Comparison of ENCODE assay signal across 25 cellular contexts in genomic region chr1:172885976-172886375, GRCh38.
A peak's percentile ranks its signal among the peaks of the same experiment; 100 is the strongest.
DNase-seq lines count a peak whose midpoint lies in the region; ATAC-seq and TF ChIP-seq lines count a peak whose summit lies in the region.
"Had no signal": no experiment of that assay in that cellular context is flagged by ENCODE, and none has a peak within 500 bp of the region (broad histone marks: within the 10 kb centered on the region; RNA-seq: fewer than 3 reads in every experiment).

No MANE protein-coding gene starts in this region.

- ATAC-seq in HG02759 (IDR thresholded peaks at IDR 0.05; ENCODE audit: unreplicated experiment) (no peak), HG02852 (IDR thresholded peaks at IDR 0.05; ENCODE audit: unreplicated experiment) (no peak)
- ATAC-seq: natural killer cell; stimulated activated naive CD8-positive, alpha-beta T cell treated with anti-CD3 and anti-CD28 coated beads, Interleukin-15, amount 100 ng/mL, for 72 hours had no signal

- H3K9me2 ChIP-seq in SK-N-SH = no peaks in the 10 kb centered on the region

- no peaks in the 10 kb centered on the region for H4K20me1 ChIP-seq in mammary epithelial cell (ENCODE audit: insufficient read depth, low read length)
- no peaks in the 10 kb centered on the region for H4K20me1 ChIP-seq in SK-N-SH (ENCODE audit: insufficient read depth)
- H4K20me1 ChIP-seq: BLaER1 treated with 17β-estradiol and CSF1 and Interleukin-3, amounts not matched to agents 10 nM and 100 nM had no signal

- no peak for TF ChIP-seq CTCF in MCF 10A (IDR thresholded peaks at IDR 0.05; ENCODE audit: unreplicated experiment)
- TF ChIP-seq CTCF in mammary epithelial cell (conservative IDR thresholded peaks at IDR 0.05 in 1 of 2, IDR thresholded peaks at IDR 0.05 in 1 of 2; ENCODE audit: extremely low read depth in 1 of 2, insufficient read depth in 1 of 2, low read depth in 1 of 2, low read length in 2 of 2) = no peak
- TF ChIP-seq CTCF in SK-N-SH (IDR thresholded peaks at IDR 0.05) = no peak
- no peak for TF ChIP-seq CTCF in fibroblast of the aortic adventitia (IDR thresholded peaks at IDR 0.05; ENCODE audit: insufficient read depth, low read length)
- TF ChIP-seq CTCF in esophagus squamous epithelium (IDR thresholded peaks at IDR 0.05) = no peak

- no peak for TF ChIP-seq POLR2A in esophagus squamous epithelium (IDR thresholded peaks at IDR 0.05)

- intact Hi-C loops in MCF 10A (cut with micrococcal nuclease) (no loop called here), mammary epithelial cell (cut with micrococcal nuclease) (no loop called here), esophagus squamous epithelium (cut with DNase I) (no loop called here)

- dilution Hi-C loops in mammary epithelial cell (cut with HindIII; ENCODE audit: low sequenced_read_pairs) = no loop called here

- H3K36me3 ChIP-seq in mammary epithelial cell (ENCODE audit: insufficient read depth, low read length) (no peaks in the 10 kb centered on the region), SK-N-SH (replicated peaks in 1 of 2; ENCODE audit: control insufficient read depth in 1 of 2, insufficient read depth in 2 of 2, low read length in 1 of 2) (no peaks in the 10 kb centered on the region), esophagus squamous epithelium (no peaks in the 10 kb centered on the region)
- H3K36me3 ChIP-seq: BLaER1 treated with 17β-estradiol and CSF1 and Interleukin-3, amounts not matched to agents 10 nM and 100 nM; esophagus muscularis mucosa had no signal

- no peaks in the 10 kb centered on the region for H3K36me3 Mint-ChIP-seq in MCF 10A (ENCODE audit: insufficient read depth, unreplicated experiment)
- H3K36me3 Mint-ChIP-seq: natural killer cell, type B pancreatic cell had no signal

- CTCF ChIA-PET in MCF 10A (lab: Yijun Ruan, JAX) = interaction anchor here (0.6 to 1.7 kb wide), 8 partner anchors 10 to 1163 kb away, joined by 3 to 5 read pairs (median 3); no protein-coding TSS in a partner anchor
- CTCF ChIA-PET in mammary epithelial cell (lab: Charles Lee; ENCODE audit: low non-redundant PET) = no interaction called here
- CTCF ChIA-PET in SK-N-SH (lab: Yijun Ruan, JAX) = no interaction called here

- H3K9ac ChIP-seq in mammary epithelial cell (ENCODE audit: insufficient read depth, low read length) (no peak overlapping the region), SK-N-SH (no peak overlapping the region)
- H3K9ac ChIP-seq: BLaER1 treated with 17β-estradiol and CSF1 and Interleukin-3, amounts not matched to agents 10 nM and 100 nM; KMS-11 had no signal

- no peak for TF ChIP-seq RAD21 in SK-N-SH (IDR thresholded peaks at IDR 0.05; ENCODE audit: low read length)

- H3K9me3 ChIP-seq in mammary epithelial cell (replicated peaks; ENCODE audit: insufficient read depth, low read length) = no peaks in the 10 kb centered on the region
- H3K9me3 ChIP-seq in SK-N-SH = no peaks in the 10 kb centered on the region
- H3K9me3 ChIP-seq in esophagus squamous epithelium = no peaks in the 10 kb centered on the region
- H3K9me3 ChIP-seq: BLaER1 treated with 17β-estradiol and CSF1 and Interleukin-3, amounts not matched to agents 10 nM and 100 nM; esophagus muscularis mucosa; SJSA1 had no signal

- H2AFZ ChIP-seq in mammary epithelial cell (ENCODE audit: low read depth, low read length) = no peak overlapping the region
- H2AFZ ChIP-seq in SK-N-SH (ENCODE audit: low read depth) = no peak overlapping the region

- peaks cover 12% of the 10 kb centered on the region for H3K4me1 ChIP-seq in mammary epithelial cell (ENCODE audit: insufficient read depth, low read length)
- peaks cover 2 to 8% of the 10 kb centered on the region in 2 experiments; a peak in 3 of 4 replicates for H3K4me1 ChIP-seq in SK-N-SH (ENCODE audit: control insufficient read depth in 1 of 2, insufficient read depth in 2 of 2, low read depth in 1 of 2, low read length in 1 of 2)
- peaks cover 0 to 10% (median 0%) of the 10 kb centered on the region in 3 donors for H3K4me1 ChIP-seq in esophagus squamous epithelium
- H3K4me1 ChIP-seq: SJSA1 had no signal

- peaks cover 5% of the 10 kb centered on the region for H3K9me3 Mint-ChIP-seq in MCF 10A (ENCODE audit: unreplicated experiment)
- H3K9me3 Mint-ChIP-seq: activated CD4-positive, alpha-beta memory T cell treated with anti-CD3 and anti-CD28 coated beads, Interleukin-2, amount 10 ng/mL, durations not matched to agents 7 days and 5 days; type B pancreatic cell had no signal

- H3K27me3 Mint-ChIP-seq in MCF 10A (ENCODE audit: insufficient read depth, unreplicated experiment) = no peaks in the 10 kb centered on the region
- H3K27me3 Mint-ChIP-seq: type B pancreatic cell had no signal

- peaks cover 11% of the 10 kb centered on the region for H3K4me1 Mint-ChIP-seq in MCF 10A (ENCODE audit: insufficient read depth, unreplicated experiment)

- H3K4me2 ChIP-seq in mammary epithelial cell (ENCODE audit: insufficient read depth, low read depth, low read length) (no peak overlapping the region), SK-N-SH (0 out of 2 replicates have a peak overlapping the region, but pooled peaks have one; percentile 8)
- H3K4me2 ChIP-seq: BLaER1 treated with 17β-estradiol and CSF1 and Interleukin-3, amounts not matched to agents 10 nM and 100 nM; KMS-11 had no signal

- H3K79me2 ChIP-seq in mammary epithelial cell (ENCODE audit: insufficient read depth, low read length) (no peaks in the 10 kb centered on the region), SK-N-SH (ENCODE audit: insufficient read depth) (no peaks in the 10 kb centered on the region)

- H3K27ac Mint-ChIP-seq in MCF 10A (ENCODE audit: low read depth, unreplicated experiment) = no peak overlapping the region
- H3K27ac Mint-ChIP-seq: activated CD4-positive, alpha-beta memory T cell treated with anti-CD3 and anti-CD28 coated beads, Interleukin-2, amount 10 ng/mL, durations not matched to agents 7 days and 5 days; natural killer cell; stimulated activated naive CD8-positive, alpha-beta T cell treated with anti-CD3 and anti-CD28 coated beads, Interleukin-15, amount 100 ng/mL, for 72 hours; type B pancreatic cell had no signal

- H3K27ac ChIP-seq in mammary epithelial cell (ENCODE audit: insufficient read depth, low read depth, low read length) = no peak overlapping the region
- H3K27ac ChIP-seq in SK-N-SH (ENCODE audit: low read depth in 2 of 2, low read length in 1 of 2) = peak overlapping the region; percentile 54 to 78; a peak in 3 of 4 replicates
- no peak overlapping the region for H3K27ac ChIP-seq in esophagus squamous epithelium
- H3K27ac ChIP-seq: BLaER1 treated with 17β-estradiol and CSF1 and Interleukin-3, amounts not matched to agents 10 nM and 100 nM; esophagus muscularis mucosa; KMS-11; SJSA1; skin epidermis had no signal

- no peaks in the 10 kb centered on the region for H3F3A ChIP-seq in SK-N-SH (replicated peaks; ENCODE audit: insufficient read depth)

- in situ Hi-C loops in mammary epithelial cell (cut with MboI; ENCODE audit: low sequenced_read_pairs in 2 of 2) = no loop called here

- TF ChIP-seq EP300 in SK-N-SH (IDR thresholded peaks at IDR 0.05; ENCODE audit: borderline replicate concordance in 1 of 2, low read depth in 1 of 2, low read length in 1 of 2) = no peak

- no TSS peak for BruUV-seq in MCF 10A (replicated peaks; lab: Mats Ljungman, UMichigan)
- BruUV-seq in mammary epithelial cell (replicated peaks; lab: Mats Ljungman, UMichigan) = no TSS peak

- WGBS in mammary epithelial cell (ENCODE audit: low coverage, missing lambda C conversion rate) = 100% methylated on average over 1 of the region's 1 CpG
- 50% methylated on average over 1 of the region's 1 CpG for WGBS in SK-N-SH (ENCODE audit: low lambda C conversion rate)
- 73 to 78% methylated on average over 1 of the region's 1 CpG for WGBS in esophagus squamous epithelium, 2 donors

- POLR2A ChIA-PET in MCF 10A (lab: Yijun Ruan, JAX) (interaction anchor here (0.6 to 1.2 kb wide), 6 partner anchors 19 to 237 kb away, joined by 3 to 6 read pairs (median 3); no protein-coding TSS in a partner anchor), SK-N-SH (lab: Yijun Ruan, JAX) (no interaction called here)

- H3K27me3 ChIP-seq in mammary epithelial cell (ENCODE audit: insufficient read depth, low read length) (no peaks in the 10 kb centered on the region), SK-N-SH (ENCODE audit: insufficient read depth) (no peaks in the 10 kb centered on the region), esophagus squamous epithelium (no peaks in the 10 kb centered on the region)
- H3K27me3 ChIP-seq: BLaER1 treated with 17β-estradiol and CSF1 and Interleukin-3, amounts not matched to agents 10 nM and 100 nM; esophagus muscularis mucosa; SJSA1 had no signal

- H3K4me3 ChIP-seq in mammary epithelial cell (replicated peaks in 1 of 3; ENCODE audit: insufficient read depth in 1 of 3, low read depth in 2 of 3, low read length in 3 of 3) (no peak overlapping the region), SK-N-SH (ENCODE audit: low read depth in 2 of 2, low read length in 1 of 2) (no peak overlapping the region), fibroblast of the aortic adventitia (ENCODE audit: low read depth, low read length) (no peak overlapping the region), esophagus squamous epithelium (no peak overlapping the region)
- H3K4me3 ChIP-seq: BLaER1 treated with 17β-estradiol and CSF1 and Interleukin-3, amounts not matched to agents 10 nM and 100 nM; esophagus muscularis mucosa; SJSA1; skin epidermis had no signal

- peak; percentile 54 for DNase-seq in MCF 10A (ENCODE audit: unreplicated experiment)
- no peak for DNase-seq in mammary epithelial cell
- DNase-seq in SK-N-SH = no peak
- peak; percentile 72 for DNase-seq in fibroblast of the aortic adventitia (ENCODE audit: low read depth)
- no peak for DNase-seq in H4 (ENCODE audit: low spot score)
- DNase-seq in esophagus squamous epithelium (lab: John Stamatoyannopoulos, UW) = no peak
- DNase-seq: activated CD4-positive, alpha-beta memory T cell treated with anti-CD3 and anti-CD28 coated beads, Interleukin-2, amount 10 ng/mL, durations not matched to agents 7 days and 5 days; activated CD4-positive, CD25-positive, alpha-beta regulatory T cell; amniotic stem cell; hypothalamus; kidney; mesenchymal stem cell; natural killer cell; NCI-H1092 treated with DMSO at 0.1 percent for 48 hours; NCI-H2029 treated with DMSO at 0.1 percent for 48 hours; NCI-H69; stimulated activated naive CD8-positive, alpha-beta T cell treated with anti-CD3 and anti-CD28 coated beads, Interleukin-15, amount 100 ng/mL, for 72 hours had no signal

- H3K4me3 Mint-ChIP-seq in MCF 10A (ENCODE audit: unreplicated experiment) = no peak overlapping the region
- H3K4me3 Mint-ChIP-seq: activated CD4-positive, alpha-beta memory T cell treated with anti-CD3 and anti-CD28 coated beads, Interleukin-2, amount 10 ng/mL, durations not matched to agents 7 days and 5 days; natural killer cell; stimulated activated naive CD8-positive, alpha-beta T cell treated with anti-CD3 and anti-CD28 coated beads, Interleukin-15, amount 100 ng/mL, for 72 hours; type B pancreatic cell had no signal

TF ChIP-seq in SK-N-SH, 30 proteins besides CTCF, POLR2A, EP300 and RAD21 (continues in another document):
- no peak for TF ChIP-seq GABPA (IDR thresholded peaks at IDR 0.05; ENCODE audit: low read depth)
- TF ChIP-seq TCF12 (IDR thresholded peaks at IDR 0.05) = no peak; the same call in 1 of the 2 replicates
- TF ChIP-seq FOXM1 (IDR thresholded peaks at IDR 0.05; ENCODE audit: low read depth) = no peak
- TF ChIP-seq FOSL2 (IDR thresholded peaks at IDR 0.05; ENCODE audit: borderline replicate concordance, low read depth) = peak; percentile 23; the same call in 1 of the 2 replicates
- TF ChIP-seq NFIC (IDR thresholded peaks at IDR 0.05; ENCODE audit: borderline replicate concordance) = peak; percentile 41; the same call in 1 of the 2 replicates

Comparison
In these comparisons a context has a peak if more than half of its experiments do, and no peak if none do; other contexts are left out.
1. DNase-seq: peak in MCF 10A (single experiment) and fibroblast of the aortic adventitia (single experiment); none in mammary epithelial cell (single experiment), SK-N-SH (single experiment), H4 (single experiment) and esophagus squamous epithelium (single experiment).
2. H3K27ac ChIP-seq: peak in SK-N-SH (2 of 2); none in mammary epithelial cell (single experiment) and esophagus squamous epithelium (0 of 4).